22 cellular contexts compared by ENCODE assay signal in genomic region chr4:30875659-30876269, GRCh38.
DNase-seq lines count a peak whose midpoint lies in the region; FAIRE-seq and TF ChIP-seq lines count a peak whose summit lies in the region.
"Had no signal": no experiment of that assay in that cellular context is flagged by ENCODE, and none has a peak within 500 bp of the region (broad histone marks: within the 10 kb centered on the region; RNA-seq: fewer than 3 reads in every experiment).

No MANE protein-coding gene starts in this region.

- DNase-seq in NCI-H226 (peak; percentile 48), bronchial epithelial cell (ENCODE audit: low read depth) (peak; percentile 89), iris pigment epithelial cell (ENCODE audit: low read depth) (peak; percentile 49), urothelium cell line (ENCODE audit: low spot score) (no peak), NCI-H524 (lab: John Stamatoyannopoulos, UW) (no peak)
- DNase-seq in activated CD4-positive, alpha-beta T cell treated with anti-CD3 and anti-CD28 coated beads, Interleukin-2, amount 50 U/mL, for 4 hours = no peak
- DNase-seq in stimulated activated naive CD4-positive, alpha-beta T cell treated with Interleukin-2 at 50 U/mL for 16 hours (lab: John Stamatoyannopoulos, UW) = no peak
- DNase-seq: activated CD4-positive, alpha-beta T cell treated with anti-CD3 and anti-CD28 coated beads, Interleukin-2, amount 10 ng/mL, durations not matched to agents 24 days and 14 days; AML-193; CD8-positive, alpha-beta T cell; DMS53; effector memory CD4-positive, alpha-beta T cell; GF-D8; H7; NCI-H187 treated with DMSO at 0.1 percent for 48 hours; NCI-H2227 treated with DMSO at 0.1 percent for 48 hours; OCI-M1; psoas muscle; small intestine; stimulated activated naive B cell treated with anti-CD40 and anti-IgM and Interleukin-4, amounts not matched to agents 10 μg/mL and 1 μg/mL and 100 μg/mL, for 72 hours; T-helper 2 cell had no signal

- FAIRE-seq in bronchial epithelial cell (lab: Jason Lieb, UNC) (no peak), urothelium cell line (lab: Jason Lieb, UNC) (peak; percentile 95)

- no peaks in the 10 kb centered on the region for H3K36me3 ChIP-seq in bronchial epithelial cell (ENCODE audit: control insufficient read depth, insufficient read depth, low read length)
- H3K36me3 ChIP-seq: thoracic aorta had no signal

- H3K4me3 ChIP-seq in bronchial epithelial cell (ENCODE audit: low read depth, low read length) = no peak overlapping the region
- H3K4me3 ChIP-seq: psoas muscle, thoracic aorta had no signal

- no peak for TF ChIP-seq CTCF in bronchial epithelial cell (IDR thresholded peaks at IDR 0.05; ENCODE audit: insufficient read depth, low read length, severe bottlenecking)

- H3K27me3 ChIP-seq in bronchial epithelial cell (ENCODE audit: control insufficient read depth, insufficient read depth, low read length) = no peaks in the 10 kb centered on the region

Comparison
In these comparisons a context has a peak if more than half of its experiments do, and no peak if none do; other contexts are left out.
1. DNase-seq: peak in NCI-H226 (single experiment), bronchial epithelial cell (single experiment) and iris pigment epithelial cell (single experiment); none in urothelium cell line (single experiment), activated CD4-positive, alpha-beta T cell treated with anti-CD3 and anti-CD28 coated beads, Interleukin-2, amount 50 U/mL, for 4 hours (0 of 2), NCI-H524 (0 of 2) and stimulated activated naive CD4-positive, alpha-beta T cell treated with Interleukin-2 at 50 U/mL for 16 hours (single experiment).